In genomic region chr10:88879754-88880286, GRCh38 we compare ENCODE assay signal across 8 cellular contexts. TPM values are rescaled to one million over a fixed set of nuclear protein-coding genes. Genes with fewer than 3 reads are reported as not detected.
DNase-seq lines count a peak whose midpoint lies in the region; ATAC-seq and TF ChIP-seq lines count a peak whose summit lies in the region.

Gene STAMBPL1 (plus strand): TSS chr10:88880245. CDS start chr10:88901709, 21,464 bp downstream.

- CTCF ChIA-PET in activated CD8-positive, alpha-beta T cell treated with anti-CD3 and anti-CD28 coated beads for 36 hours (lab: Charles Lee): interaction anchor here (0.9 to 5.0 kb wide), 9 partner anchors 10 to 55 kb away, joined by 3 to 34 read pairs (median 5); no protein-coding TSS in a partner anchor

- POLR2A ChIA-PET in activated CD8-positive, alpha-beta T cell treated with anti-CD3 and anti-CD28 coated beads for 36 hours (lab: Charles Lee): interaction anchor here (0.6 to 2.9 kb wide), 20 partner anchors 10 to 1061 kb away, joined by 3 to 16 read pairs (median 4); partner anchors contain the start of gene ATAD1

- H3K9ac ChIP-seq in endodermal cell (ENCODE audit: extremely low read depth, low read length, poor library complexity, severe bottlenecking): no peak within 1 kb of the TSS

- no peak within 1 kb of the TSS for H3K27ac ChIP-seq in endodermal cell (ENCODE audit: low read depth, low read length)

- ATAC-seq in HG02798 (IDR thresholded peaks at IDR 0.05; ENCODE audit: poor library complexity, unreplicated experiment) (peak; percentile 69), naive B cell (ENCODE audit: low read depth in 2 of 2) (peak; percentile 58 to 63)
- ATAC-seq in activated CD8-positive, alpha-beta T cell treated with anti-CD3 and anti-CD28 coated beads for 36 hours: peak; percentile 64
- ATAC-seq in stimulated activated naive CD8-positive, alpha-beta T cell treated with anti-CD3 and anti-CD28 coated beads, Interleukin-15, Interleukin-2, amounts not matched to agents 100 U/mL and 50 U/mL, for 24 hours: peak; percentile 71

- H3K9me3 Mint-ChIP-seq in activated CD8-positive, alpha-beta T cell treated with anti-CD3 and anti-CD28 coated beads for 36 hours: no peaks in the 10 kb centered on the region
- no peaks in the 10 kb centered on the region for H3K9me3 Mint-ChIP-seq in endodermal cell
- no peaks in the 10 kb centered on the region for H3K9me3 Mint-ChIP-seq in naive B cell

- H3K36me3 ChIP-seq in endodermal cell (ENCODE audit: control insufficient read depth, insufficient read depth, low read length): no peaks in the 10 kb centered on the region

- H3K27me3 Mint-ChIP-seq in activated CD8-positive, alpha-beta T cell treated with anti-CD3 and anti-CD28 coated beads for 36 hours: no peaks in the 10 kb centered on the region
- H3K27me3 Mint-ChIP-seq in endodermal cell (ENCODE audit: insufficient read depth): peaks cover 49% of the 10 kb centered on the region
- H3K27me3 Mint-ChIP-seq in naive B cell: no peaks in the 10 kb centered on the region

- no peak for TF ChIP-seq CTCF in activated CD8-positive, alpha-beta T cell treated with anti-CD3 and anti-CD28 coated beads for 36 hours (IDR thresholded peaks at IDR 0.05)
- TF ChIP-seq CTCF in endodermal cell (conservative IDR thresholded peaks at IDR 0.05): no peak

- H3K4me3 ChIP-seq in endodermal cell (ENCODE audit: low read length): peak within 1 kb of the TSS; percentile 82

- peak within 1 kb of the TSS; percentile 91 for H3K4me3 Mint-ChIP-seq in activated CD8-positive, alpha-beta T cell treated with anti-CD3 and anti-CD28 coated beads for 36 hours
- peak within 1 kb of the TSS; percentile 83 for H3K4me3 Mint-ChIP-seq in endodermal cell
- H3K4me3 Mint-ChIP-seq in naive B cell: peak within 1 kb of the TSS; percentile 96 to 99 (median 99)

- peaks cover 32% of the 10 kb centered on the region for H3K36me3 Mint-ChIP-seq in activated CD8-positive, alpha-beta T cell treated with anti-CD3 and anti-CD28 coated beads for 36 hours (ENCODE audit: low read depth)
- no peaks in the 10 kb centered on the region for H3K36me3 Mint-ChIP-seq in endodermal cell (ENCODE audit: low read depth)
- H3K36me3 Mint-ChIP-seq in naive B cell: no peaks in the 10 kb centered on the region

- no peaks in the 10 kb centered on the region for H3K9me3 ChIP-seq in endodermal cell (ENCODE audit: control insufficient read depth, low read length)

- peaks cover 53% of the 10 kb centered on the region for H3K27me3 ChIP-seq in endodermal cell (ENCODE audit: control insufficient read depth, insufficient read depth, low read length, poor library complexity, severe bottlenecking)

- 0 to 4% methylated on average over 6 to 23 of the region's 24 CpGs for WGBS in endodermal cell (ENCODE audit: insufficient coverage in 1 of 2, insufficient read length in 1 of 2), 2 experiments

- H3K4me1 Mint-ChIP-seq in activated CD8-positive, alpha-beta T cell treated with anti-CD3 and anti-CD28 coated beads for 36 hours (ENCODE audit: low read depth): peaks cover 54% of the 10 kb centered on the region
- peaks cover 1% of the 10 kb centered on the region for H3K4me1 Mint-ChIP-seq in endodermal cell
- H3K4me1 Mint-ChIP-seq in naive B cell: peaks cover 4 to 28% (median 16%) of the 10 kb centered on the region in 3 donors

- DNase-seq in DMS79 treated with DMSO at 0.1 percent for 48 hours (lab: John Stamatoyannopoulos, UW) (peak; percentile 31), DMS79 (lab: John Stamatoyannopoulos, UW) (no peak), NCI-H2227 treated with DMSO at 0.1 percent for 48 hours (lab: John Stamatoyannopoulos, UW) (peak; percentile 45), endodermal cell (no peak), naive B cell (peak; percentile 68)
- peak; percentile 88 for DNase-seq in activated CD8-positive, alpha-beta T cell treated with anti-CD3 and anti-CD28 coated beads for 36 hours
- peak; percentile 81 for DNase-seq in stimulated activated naive CD8-positive, alpha-beta T cell treated with anti-CD3 and anti-CD28 coated beads, Interleukin-15, Interleukin-2, amounts not matched to agents 100 U/mL and 50 U/mL, for 24 hours

- intact Hi-C loops in activated CD8-positive, alpha-beta T cell treated with anti-CD3 and anti-CD28 coated beads for 36 hours (cut with micrococcal nuclease): loop anchor here (1.0 kb wide), 1 partner anchor 45 kb away; no protein-coding TSS in a partner anchor

- H3K4me1 ChIP-seq in endodermal cell (ENCODE audit: control insufficient read depth, insufficient read depth, low read length): no peaks in the 10 kb centered on the region

- peak within 1 kb of the TSS; percentile 98 for H3K27ac Mint-ChIP-seq in activated CD8-positive, alpha-beta T cell treated with anti-CD3 and anti-CD28 coated beads for 36 hours
- H3K27ac Mint-ChIP-seq in endodermal cell (peak within 1 kb of the TSS; percentile 93), naive B cell (peak within 1 kb of the TSS; percentile 91 to 99 (median 98))

RNA-seq across cellular contexts. Expression of gene STAMBPL1, which starts in this region (rescaled TPM):
- total RNA-seq in activated CD8-positive, alpha-beta T cell treated with anti-CD3 and anti-CD28 coated beads for 36 hours: 10 to 100 TPM; 71.1 to 76.5 TPM
- total RNA-seq in endodermal cell: 1 to 10 TPM; 1.2 to 4.1 TPM
- polyA plus RNA-seq in endodermal cell (2013, experiment 1 of 2): 2.1 TPM
- polyA plus RNA-seq in endodermal cell (2013, experiment 2 of 2): 2.0 TPM
- 1 to 10 TPM; 3.4 to 7.6 (median 5.0) TPM for polyA plus RNA-seq in naive B cell (ENCODE audit: low read depth in 6 of 6)

Comparison
In these comparisons a context has a peak if more than half of its experiments do, and no peak if none do; other contexts are left out.
1. RNA of gene STAMBPL1 (total RNA-seq): 71.1 to 76.5 TPM in activated CD8-positive, alpha-beta T cell treated with anti-CD3 and anti-CD28 coated beads for 36 hours; 1.2 to 4.1 TPM in endodermal cell; every median in the first group is over 10 times any median in the second.
2. DNase-seq: peak in DMS79 treated with DMSO at 0.1 percent for 48 hours (single experiment), NCI-H2227 treated with DMSO at 0.1 percent for 48 hours (single experiment), activated CD8-positive, alpha-beta T cell treated with anti-CD3 and anti-CD28 coated beads for 36 hours (single experiment), naive B cell (single experiment) and stimulated activated naive CD8-positive, alpha-beta T cell treated with anti-CD3 and anti-CD28 coated beads, Interleukin-15, Interleukin-2, amounts not matched to agents 100 U/mL and 50 U/mL, for 24 hours (single experiment); none in DMS79 (single experiment) and endodermal cell (single experiment).
3. Peak in every context shown above with its lines, with median percentiles within 50 percentile points of each other: ATAC-seq, H3K27ac Mint-ChIP-seq and H3K4me3 Mint-ChIP-seq.